In genomic region chr2:2597712-2598111, GRCh38 we compare ENCODE assay signal across 28 cellular contexts.
"Had no signal": no experiment of that assay in that cellular context is flagged by ENCODE, and none has a peak within 500 bp of the region (broad histone marks: within the 10 kb centered on the region; RNA-seq: fewer than 3 reads in every experiment).

No MANE protein-coding gene starts in this region.

- H3K27me3 Mint-ChIP-seq: activated CD4-positive, alpha-beta memory T cell treated with anti-CD3 and anti-CD28 coated beads, Interleukin-2, amount 10 ng/mL, durations not matched to agents 7 days and 5 days; activated naive CD4-positive, alpha-beta T cell treated with anti-CD3 and anti-CD28 coated beads, Interleukin-2, amount 10 ng/mL, durations not matched to agents 7 days and 5 days had no signal

- DNase-seq: activated CD4-positive, alpha-beta memory T cell treated with anti-CD3 and anti-CD28 coated beads, Interleukin-2, amount 10 ng/mL, durations not matched to agents 7 days and 5 days; activated CD4-positive, alpha-beta T cell treated with anti-CD3 and anti-CD28 coated beads for 4 hours; activated effector memory CD4-positive, alpha-beta T cell treated with anti-CD3 and anti-CD28 coated beads, Interleukin-2, amount 50 U/mL, for 16 hours; activated naive CD4-positive, alpha-beta T cell treated with anti-CD3 and anti-CD28 coated beads, Interleukin-2, amount 10 ng/mL, durations not matched to agents 7 days and 5 days; activated naive CD8-positive, alpha-beta T cell treated with anti-CD3 and anti-CD28 coated beads for 36 hours; activated T-cell treated with anti-CD3 and anti-CD28 coated beads, Interleukin-2, amount 50 U/mL, for 4 hours; amygdala; body of pancreas; caudate nucleus; cerebellar nuclear complex; NCI-H1092 treated with DMSO at 0.1 percent for 48 hours; NCI-H1417; NCI-H187 treated with DMSO at 0.1 percent for 48 hours; NCI-H2081; NCI-H226; NCI-H446 treated with DMSO at 0.1 percent for 48 hours; NCI-H524; NCI-H69; NCI-H82; SHP77 treated with DMSO at 0.1 percent for 48 hours; SK-N-SH had no signal

- H3K9me3 ChIP-seq: body of pancreas, SJSA1 had no signal

- H3K27me3 ChIP-seq: body of pancreas, breast epithelium, SJSA1 had no signal

- H3K4me1 ChIP-seq: body of pancreas, breast epithelium, SJSA1 had no signal

- H3K4me3 ChIP-seq: body of pancreas, breast epithelium, K562, SJSA1 had no signal

- H3K9me3 Mint-ChIP-seq: activated naive CD4-positive, alpha-beta T cell treated with anti-CD3 and anti-CD28 coated beads, Interleukin-2, amount 10 ng/mL, durations not matched to agents 7 days and 5 days; T-helper 2 cell treated with Interferon-gamma antibody and Interleukin-4, amounts not matched to agents 5 μg/mL and 100 μg/mL, for 36 hours had no signal

- H3K27ac ChIP-seq: body of pancreas, breast epithelium, SJSA1 had no signal

- H3K36me3 Mint-ChIP-seq: activated naive CD4-positive, alpha-beta T cell treated with anti-CD3 and anti-CD28 coated beads, Interleukin-2, amount 10 ng/mL, durations not matched to agents 7 days and 5 days; activated naive CD8-positive, alpha-beta T cell treated with anti-CD3 and anti-CD28 coated beads for 36 hours had no signal

- ATAC-seq: activated CD4-positive, CD25-positive, alpha-beta regulatory T cell treated with anti-CD3 and anti-CD28 coated beads, Interleukin-2, amount 50 U/mL, for 24 hours; body of pancreas; K562; Panc1 had no signal

- H3K4me3 Mint-ChIP-seq: activated CD4-positive, alpha-beta memory T cell treated with anti-CD3 and anti-CD28 coated beads, Interleukin-2, amount 10 ng/mL, durations not matched to agents 7 days and 5 days; activated naive CD4-positive, alpha-beta T cell treated with anti-CD3 and anti-CD28 coated beads, Interleukin-2, amount 10 ng/mL, durations not matched to agents 7 days and 5 days; activated naive CD8-positive, alpha-beta T cell treated with anti-CD3 and anti-CD28 coated beads for 36 hours; activated T-cell treated with anti-CD3 and anti-CD28 coated beads, Interleukin-2, amount 50 U/mL, for 4 hours; T-helper 1 cell treated with Interleukin-12 subunit alpha and Interleukin-12 subunit beta and Interleukin-4 antibody, amounts not matched to agents 30 μg/mL and 1 μg/mL, for 36 hours; T-helper 2 cell treated with Interferon-gamma antibody and Interleukin-4, amounts not matched to agents 5 μg/mL and 100 μg/mL, for 36 hours had no signal

- H3K36me3 ChIP-seq: breast epithelium, SJSA1 had no signal

- H3K4me1 Mint-ChIP-seq: activated CD4-positive, alpha-beta memory T cell treated with anti-CD3 and anti-CD28 coated beads, Interleukin-2, amount 10 ng/mL, durations not matched to agents 7 days and 5 days; activated naive CD4-positive, alpha-beta T cell treated with anti-CD3 and anti-CD28 coated beads, Interleukin-2, amount 10 ng/mL, durations not matched to agents 7 days and 5 days; activated naive CD8-positive, alpha-beta T cell treated with anti-CD3 and anti-CD28 coated beads for 36 hours had no signal

- H3K27ac Mint-ChIP-seq: activated CD4-positive, alpha-beta memory T cell treated with anti-CD3 and anti-CD28 coated beads, Interleukin-2, amount 10 ng/mL, durations not matched to agents 7 days and 5 days; activated naive CD4-positive, alpha-beta T cell treated with anti-CD3 and anti-CD28 coated beads, Interleukin-2, amount 10 ng/mL, durations not matched to agents 7 days and 5 days; activated naive CD8-positive, alpha-beta T cell treated with anti-CD3 and anti-CD28 coated beads for 36 hours; T-helper 1 cell treated with Interleukin-12 subunit alpha and Interleukin-12 subunit beta and Interleukin-4 antibody, amounts not matched to agents 30 μg/mL and 1 μg/mL, for 36 hours; T-helper 2 cell treated with Interferon-gamma antibody and Interleukin-4, amounts not matched to agents 5 μg/mL and 100 μg/mL, for 36 hours had no signal
